9 cellular contexts compared by ENCODE assay signal in genomic region chr17:78723957-78724356, GRCh38. TPM values are rescaled to one million over a fixed set of nuclear protein-coding genes. Genes with fewer than 3 reads are reported as not detected.
DNase-seq lines count a peak whose midpoint lies in the region; ATAC-seq and TF ChIP-seq lines count a peak whose summit lies in the region.
"Had no signal": no experiment of that assay in that cellular context is flagged by ENCODE, and none has a peak within 500 bp of the region (broad histone marks: within the 10 kb centered on the region; RNA-seq: fewer than 3 reads in every experiment).

No MANE protein-coding gene starts in this region.

- peak overlapping the region; percentile 85 for H3K4me2 ChIP-seq in hepatocyte

- no peaks in the 10 kb centered on the region for H3K9me2 ChIP-seq in hepatocyte (replicated peaks; ENCODE audit: insufficient read depth)

- peaks cover 100% of the 10 kb centered on the region for H3K79me2 ChIP-seq in hepatocyte

- TF ChIP-seq POLR2A in Peyer's patch (IDR thresholded peaks at IDR 0.05) = no peak

- no peak overlapping the region for H3K4me3 Mint-ChIP-seq in activated CD4-positive, alpha-beta T cell treated with anti-CD3 and anti-CD28 coated beads, Interleukin-2, amount 10 ng/mL, durations not matched to agents 24 days and 14 days
- H3K4me3 Mint-ChIP-seq in stimulated activated memory B cell treated with anti-CD40 and anti-IgM and Interleukin-4, amounts not matched to agents 10 μg/mL and 1 μg/mL and 100 μg/mL, for 72 hours = peak overlapping the region; percentile 61

- H3K4me3 ChIP-seq in Peyer's patch (no peak overlapping the region), hepatocyte (no peak overlapping the region)

- H3K9me3 Mint-ChIP-seq in activated CD4-positive, alpha-beta T cell treated with anti-CD3 and anti-CD28 coated beads, Interleukin-2, amount 10 ng/mL, durations not matched to agents 24 days and 14 days = no peaks in the 10 kb centered on the region
- no peaks in the 10 kb centered on the region for H3K9me3 Mint-ChIP-seq in stimulated activated memory B cell treated with anti-CD40 and anti-IgM and Interleukin-4, amounts not matched to agents 10 μg/mL and 1 μg/mL and 100 μg/mL, for 72 hours

- TF ChIP-seq CTCF in Peyer's patch (IDR thresholded peaks at IDR 0.05) (no peak), hepatocyte (IDR thresholded peaks at IDR 0.05; ENCODE audit: poor library complexity) (no peak)

- H3K36me3 Mint-ChIP-seq in activated CD4-positive, alpha-beta T cell treated with anti-CD3 and anti-CD28 coated beads, Interleukin-2, amount 10 ng/mL, durations not matched to agents 24 days and 14 days (ENCODE audit: low read depth) = peaks cover 3% of the 10 kb centered on the region
- peaks cover 66% of the 10 kb centered on the region for H3K36me3 Mint-ChIP-seq in stimulated activated memory B cell treated with anti-CD40 and anti-IgM and Interleukin-4, amounts not matched to agents 10 μg/mL and 1 μg/mL and 100 μg/mL, for 72 hours

- peaks cover 76% of the 10 kb centered on the region for H3K4me1 Mint-ChIP-seq in activated CD4-positive, alpha-beta T cell treated with anti-CD3 and anti-CD28 coated beads, Interleukin-2, amount 10 ng/mL, durations not matched to agents 24 days and 14 days
- peaks cover 96% of the 10 kb centered on the region for H3K4me1 Mint-ChIP-seq in stimulated activated memory B cell treated with anti-CD40 and anti-IgM and Interleukin-4, amounts not matched to agents 10 μg/mL and 1 μg/mL and 100 μg/mL, for 72 hours

- intact Hi-C loops in activated CD4-positive, alpha-beta T cell treated with anti-CD3 and anti-CD28 coated beads, Interleukin-2, amount 10 ng/mL, durations not matched to agents 24 days and 14 days (cut with micrococcal nuclease) = no loop called here

- H3K4me1 ChIP-seq in Peyer's patch (peaks cover 0 to 74% (median 36%) of the 10 kb centered on the region in 4 donors), hepatocyte (ENCODE audit: insufficient read depth) (peaks cover 54% of the 10 kb centered on the region)

- peaks cover 98% of the 10 kb centered on the region for H4K20me1 ChIP-seq in hepatocyte (ENCODE audit: insufficient read depth, poor library complexity, severe bottlenecking)

- H3K27ac ChIP-seq in Peyer's patch (peak overlapping the region in 3 of 4 donors; percentile 11 to 63 (median 48)), hepatocyte (no peak overlapping the region)

- ATAC-seq in stimulated activated memory B cell treated with anti-CD40 and anti-IgM and Interleukin-4, amounts not matched to agents 10 μg/mL and 1 μg/mL and 100 μg/mL, for 72 hours = no peak
- no peak for ATAC-seq in HG03565 (IDR thresholded peaks at IDR 0.05; ENCODE audit: unreplicated experiment)

- H3K27me3 ChIP-seq in Peyer's patch (no peaks in the 10 kb centered on the region), hepatocyte (no peaks in the 10 kb centered on the region)

- DNase-seq in activated CD4-positive, alpha-beta T cell treated with anti-CD3 and anti-CD28 coated beads, Interleukin-2, amount 10 ng/mL, durations not matched to agents 24 days and 14 days = no peak
- no peak for DNase-seq in activated CD4-positive, alpha-beta T cell treated with anti-CD3 and anti-CD28 coated beads, Interleukin-2, amount 50 U/mL, for 1 hour
- DNase-seq in Peyer's patch (no peak), hepatocyte (ENCODE audit: low spot score) (no peak), NCI-H524 (lab: John Stamatoyannopoulos, UW) (no peak), NCI-H748 treated with DMSO at 0.1 percent for 48 hours (lab: John Stamatoyannopoulos, UW) (no peak)
- DNase-seq: activated CD4-positive, alpha-beta T cell treated with anti-CD3 and anti-CD28 coated beads, Interleukin-2, amount 50 U/mL, for 4 hours had no signal

- H3K9me3 ChIP-seq in Peyer's patch (no peaks in the 10 kb centered on the region), hepatocyte (ENCODE audit: low read depth) (no peaks in the 10 kb centered on the region)

- H3K27ac Mint-ChIP-seq in activated CD4-positive, alpha-beta T cell treated with anti-CD3 and anti-CD28 coated beads, Interleukin-2, amount 10 ng/mL, durations not matched to agents 24 days and 14 days = peak overlapping the region; percentile 72
- peak overlapping the region; percentile 95 for H3K27ac Mint-ChIP-seq in stimulated activated memory B cell treated with anti-CD40 and anti-IgM and Interleukin-4, amounts not matched to agents 10 μg/mL and 1 μg/mL and 100 μg/mL, for 72 hours

- 71% methylated on average over 8 of the region's 8 CpGs for WGBS in hepatocyte (ENCODE audit: low lambda C conversion rate, missing lambda C conversion rate)

- H2AFZ ChIP-seq in hepatocyte = no peak overlapping the region

- no peaks in the 10 kb centered on the region for H3K27me3 Mint-ChIP-seq in activated CD4-positive, alpha-beta T cell treated with anti-CD3 and anti-CD28 coated beads, Interleukin-2, amount 10 ng/mL, durations not matched to agents 24 days and 14 days
- no peaks in the 10 kb centered on the region for H3K27me3 Mint-ChIP-seq in stimulated activated memory B cell treated with anti-CD40 and anti-IgM and Interleukin-4, amounts not matched to agents 10 μg/mL and 1 μg/mL and 100 μg/mL, for 72 hours

- H3K36me3 ChIP-seq in Peyer's patch (peaks cover 0 to 6% (median 0%) of the 10 kb centered on the region in 3 donors), hepatocyte (replicated peaks; ENCODE audit: insufficient read depth, low read depth) (no peaks in the 10 kb centered on the region)

RNA-seq across cellular contexts. Expression of gene CYTH1, which starts 58.1 kb away (rescaled TPM):
- total RNA-seq in activated CD4-positive, alpha-beta T cell treated with anti-CD3 and anti-CD28 coated beads, Interleukin-2, amount 10 ng/mL, durations not matched to agents 24 days and 14 days = 126 and 131 TPM in 2 replicates
- total RNA-seq in Peyer's patch = 100 to 1,000 TPM in 2 of 4 donors, 10 to 100 TPM in 2; 88.3 to 262 (median 109) TPM
- total RNA-seq in hepatocyte = 37.5 and 44.4 TPM in 2 replicates
- 38.5 and 47.6 TPM in 2 replicates for polyA plus RNA-seq in hepatocyte
